8 cellular contexts compared by ENCODE assay signal in genomic region chr15:76190767-76191538, GRCh38.
DNase-seq lines count a peak whose midpoint lies in the region; ATAC-seq and TF ChIP-seq lines count a peak whose summit lies in the region.

No MANE protein-coding gene starts in this region.

- POLR2A ChIA-PET in activated naive CD8-positive, alpha-beta T cell treated with anti-CD3 and anti-CD28 coated beads, Interleukin-2, amount 10 ng/mL, durations not matched to agents 7 days and 5 days (lab: Charles Lee) = no interaction called here

- H3K4me1 Mint-ChIP-seq in activated naive CD8-positive, alpha-beta T cell treated with anti-CD3 and anti-CD28 coated beads, Interleukin-2, amount 10 ng/mL, durations not matched to agents 7 days and 5 days = peaks cover 10% of the 10 kb centered on the region

- peaks cover 31% of the 10 kb centered on the region for H3K27me3 Mint-ChIP-seq in activated naive CD8-positive, alpha-beta T cell treated with anti-CD3 and anti-CD28 coated beads, Interleukin-2, amount 10 ng/mL, durations not matched to agents 7 days and 5 days

- H3K36me3 ChIP-seq in heart left ventricle = no peaks in the 10 kb centered on the region
- no peaks in the 10 kb centered on the region for H3K36me3 ChIP-seq in rectal smooth muscle tissue (ENCODE audit: control insufficient read depth, insufficient read depth, low read length)
- no peaks in the 10 kb centered on the region for H3K36me3 ChIP-seq in aorta (ENCODE audit: control insufficient read depth in 1 of 2, insufficient read depth in 2 of 2, low read length in 1 of 2)

- H3K27ac ChIP-seq in heart left ventricle (no peak overlapping the region), rectal smooth muscle tissue (ENCODE audit: low read depth, low read length) (no peak overlapping the region), aorta (ENCODE audit: low read depth in 1 of 2, low read length in 2 of 2) (no peak overlapping the region)

- H3K27ac Mint-ChIP-seq in activated naive CD8-positive, alpha-beta T cell treated with anti-CD3 and anti-CD28 coated beads, Interleukin-2, amount 10 ng/mL, durations not matched to agents 7 days and 5 days = no peak overlapping the region

- H3K4me3 ChIP-seq in heart left ventricle = peak overlapping the region in 2 of 12 donors; percentile 15 to 21
- H3K4me3 ChIP-seq in rectal smooth muscle tissue (ENCODE audit: low read length) = no peak overlapping the region
- no peak overlapping the region for H3K4me3 ChIP-seq in aorta (ENCODE audit: low read length in 2 of 2)

- H3K4me3 Mint-ChIP-seq in activated naive CD8-positive, alpha-beta T cell treated with anti-CD3 and anti-CD28 coated beads, Interleukin-2, amount 10 ng/mL, durations not matched to agents 7 days and 5 days = peak overlapping the region; percentile 46

- intact Hi-C loops in heart left ventricle (cut with DNase I) (loop anchor here (2.0 to 10.0 kb wide), 6 partner anchors 124 to 676 kb away; partner anchors contain the start of gene ETFA (in 1 of the 10)), aorta (cut with DNase I) (loop anchor here (2.0 to 10.0 kb wide), 4 partner anchors 94 to 876 kb away; no protein-coding TSS in a partner anchor)

- TF ChIP-seq POLR2A in heart left ventricle (IDR thresholded peaks at IDR 0.05) = no peak

- peak; percentile 73 to 92 (median 86) for TF ChIP-seq CTCF in heart left ventricle (IDR thresholded peaks at IDR 0.05)

- no peaks in the 10 kb centered on the region for H3K9me3 ChIP-seq in heart left ventricle
- H3K9me3 ChIP-seq in aorta (ENCODE audit: control insufficient read depth, low read length) = no peaks in the 10 kb centered on the region

- peaks cover 0 to 58% (median 5%) of the 10 kb centered on the region in 9 donors for H3K27me3 ChIP-seq in heart left ventricle
- H3K27me3 ChIP-seq in rectal smooth muscle tissue (ENCODE audit: control insufficient read depth, insufficient read depth, low read length) = peaks cover 8% of the 10 kb centered on the region
- H3K27me3 ChIP-seq in aorta (ENCODE audit: control insufficient read depth in 1 of 2, insufficient read depth in 2 of 2, low read length in 1 of 2) = no peaks in the 10 kb centered on the region

- DNase-seq in GDM1 (lab: John Stamatoyannopoulos, UW) (peak; percentile 52), HCEC 1CT (peak; percentile 67), MV-4-11 (lab: John Stamatoyannopoulos, UW) (peak; percentile 51), T follicular helper cell (ENCODE audit: low read depth) (peak; percentile 32), heart left ventricle (peak; percentile 70 to 86 (median 80)), aorta (peak; percentile 83 to 94)
- peak; percentile 84 for DNase-seq in activated naive CD8-positive, alpha-beta T cell treated with anti-CD3 and anti-CD28 coated beads, Interleukin-2, amount 10 ng/mL, durations not matched to agents 7 days and 5 days

- H3K36me3 Mint-ChIP-seq in activated naive CD8-positive, alpha-beta T cell treated with anti-CD3 and anti-CD28 coated beads, Interleukin-2, amount 10 ng/mL, durations not matched to agents 7 days and 5 days = no peaks in the 10 kb centered on the region

- peak overlapping the region; percentile 47 for H3K9ac ChIP-seq in rectal smooth muscle tissue (ENCODE audit: low read length)

- 20 to 24% (median 23%) methylated on average over 29 to 32 of the region's 32 CpGs for WGBS in heart left ventricle, 4 donors
- WGBS in aorta, 2 donors = 21 to 25% methylated on average over 26 to 32 of the region's 32 CpGs

- H3K4me1 ChIP-seq in heart left ventricle (peaks cover 0 to 17% (median 8%) of the 10 kb centered on the region in 12 donors), rectal smooth muscle tissue (ENCODE audit: control insufficient read depth, insufficient read depth, low read length) (peaks cover 5% of the 10 kb centered on the region), aorta (ENCODE audit: control insufficient read depth in 1 of 2, insufficient read depth in 2 of 2, low read length in 2 of 2) (no peaks in the 10 kb centered on the region)

- H3K9me3 Mint-ChIP-seq in activated naive CD8-positive, alpha-beta T cell treated with anti-CD3 and anti-CD28 coated beads, Interleukin-2, amount 10 ng/mL, durations not matched to agents 7 days and 5 days = no peaks in the 10 kb centered on the region

- ATAC-seq in activated naive CD8-positive, alpha-beta T cell treated with anti-CD3 and anti-CD28 coated beads, Interleukin-2, amount 10 ng/mL, durations not matched to agents 7 days and 5 days (ENCODE audit: low read depth) = peak; percentile 82
- ATAC-seq in heart left ventricle (peak; percentile 75 to 91 (median 86)), aorta (ENCODE audit: low FRiP score) (peak; percentile 84)

Comparison
In these comparisons a context has a peak if more than half of its experiments do, and no peak if none do; other contexts are left out.
1. DNase-seq: peak in every context shown above with its lines; median percentile 88 in aorta; 84 in activated naive CD8-positive, alpha-beta T cell treated with anti-CD3 and anti-CD28 coated beads, Interleukin-2, amount 10 ng/mL, durations not matched to agents 7 days and 5 days; 80 in heart left ventricle; 67 in HCEC 1CT; 52 in GDM1; 51 in MV-4-11; 32 in T follicular helper cell.